Comparison of ENCODE assay signal across 8 cellular contexts in genomic region chr15:65377105-65377975, GRCh38. TPM values are rescaled to one million over a fixed set of nuclear protein-coding genes. Genes with fewer than 3 reads are reported as not detected.
A peak's percentile ranks its signal among the peaks of the same experiment; 100 is the strongest.
DNase-seq lines count a peak whose midpoint lies in the region; ATAC-seq, FAIRE-seq and TF ChIP-seq lines count a peak whose summit lies in the region.

No MANE protein-coding gene starts in this region.

- no peaks in the 10 kb centered on the region for H4K20me1 ChIP-seq in KMS-11 (ENCODE audit: insufficient read depth)

- DNase-seq in bronchial epithelial cell (ENCODE audit: low read depth), result no peak
- DNase-seq in stomach, result no peak
- DNase-seq in NCI-H2107 (lab: John Stamatoyannopoulos, UW), result no peak
- no peak for DNase-seq in putamen (ENCODE audit: low spot score)

- TF ChIP-seq CTCF in C4-2B (conservative IDR thresholded peaks at IDR 0.05), result no peak
- no peak for TF ChIP-seq CTCF in KMS-11 (conservative IDR thresholded peaks at IDR 0.05; ENCODE audit: low read depth, low read length)
- TF ChIP-seq CTCF in bronchial epithelial cell (IDR thresholded peaks at IDR 0.05; ENCODE audit: insufficient read depth, low read length, severe bottlenecking), result no peak
- TF ChIP-seq CTCF in stomach (IDR thresholded peaks at IDR 0.05), result no peak

- H3K4me1 ChIP-seq in KMS-11 (ENCODE audit: low read depth, poor library complexity, severe bottlenecking) (no peaks in the 10 kb centered on the region), stomach (peaks cover 12 to 25% (median 22%) of the 10 kb centered on the region in 4 donors)

- TF ChIP-seq EP300 in stomach (IDR thresholded peaks at IDR 0.05), result no peak

- peak overlapping the region; percentile 63 for H3K4me2 ChIP-seq in KMS-11

- WGBS in stomach, 5 donors, result 0 to 2% (median 1%) methylated on average over 33 to 99 of the region's 99 CpGs

- FAIRE-seq in bronchial epithelial cell (lab: Jason Lieb, UNC), result no peak

- H3K27me3 ChIP-seq in KMS-11 (ENCODE audit: insufficient read depth, low read depth), result peaks cover 41% of the 10 kb centered on the region
- peaks cover 41% of the 10 kb centered on the region for H3K27me3 ChIP-seq in bronchial epithelial cell (ENCODE audit: control insufficient read depth, insufficient read depth, low read length)
- H3K27me3 ChIP-seq in layer of hippocampus (ENCODE audit: control insufficient read depth, insufficient read depth, low read length), result peaks cover 2% of the 10 kb centered on the region
- H3K27me3 ChIP-seq in stomach, result peaks cover 0 to 95% (median 39%) of the 10 kb centered on the region in 3 donors

- H3K9ac ChIP-seq in KMS-11, result no peak overlapping the region

- H3K79me2 ChIP-seq in KMS-11 (ENCODE audit: insufficient read depth, low read depth), result no peaks in the 10 kb centered on the region

- no peaks in the 10 kb centered on the region for H3K9me3 ChIP-seq in stomach

- H3K4me3 ChIP-seq in KMS-11 (IDR thresholded peaks at IDR 0.05; ENCODE audit: insufficient read depth, low read depth, low read length) (no peak overlapping the region), bronchial epithelial cell (ENCODE audit: low read depth, low read length) (peak overlapping the region; percentile 18), stomach (peak overlapping the region; percentile 48 to 78 (median 54))

- H3K27ac ChIP-seq in C4-2B, result peak overlapping the region; percentile 2; the same call in 1 of the 2 replicates
- H3K27ac ChIP-seq in KMS-11, result no peak overlapping the region
- H3K27ac ChIP-seq in layer of hippocampus (ENCODE audit: low read depth, low read length), result peak overlapping the region; percentile 18
- H3K27ac ChIP-seq in stomach, result no peak overlapping the region

- no peak for ATAC-seq in HG02642 (IDR thresholded peaks at IDR 0.05; ENCODE audit: poor library complexity, unreplicated experiment)

- intact Hi-C loops in stomach (cut with DNase I; ENCODE audit: low total_unique reads), result no loop called here

- H2AFZ ChIP-seq in KMS-11 (ENCODE audit: low read depth), result peak overlapping the region; percentile 66; the same call in 1 of the 2 replicates

- TF ChIP-seq POLR2A in stomach (IDR thresholded peaks at IDR 0.05), result no peak

- no peaks in the 10 kb centered on the region for H3K36me3 ChIP-seq in KMS-11 (ENCODE audit: insufficient read depth)
- no peaks in the 10 kb centered on the region for H3K36me3 ChIP-seq in bronchial epithelial cell (ENCODE audit: control insufficient read depth, insufficient read depth, low read length)
- no peaks in the 10 kb centered on the region for H3K36me3 ChIP-seq in stomach

RNA-seq across cellular contexts. Expression of gene IGDCC3, which starts 0.5 kb away (rescaled TPM):
- not detected in 2 replicates for total RNA-seq in bronchial epithelial cell
- 1 to 10 TPM in 2 of 5 donors, not detected in 3; 1.7 to 5.8 TPM for total RNA-seq in stomach
- under 1 TPM in 2 of 3 donors, not detected in 1; 0.08 to 0.12 TPM for polyA plus RNA-seq in stomach

RNA-seq across cellular contexts. Expression of gene IGDCC4, which starts 45.4 kb away (rescaled TPM):
- total RNA-seq in bronchial epithelial cell (under 0.01 TPM in 2 replicates), stomach (10 to 100 TPM in 1 of 5 donors, 1 to 10 TPM in 2, not detected in 2; 3.6 to 11.2 (median 6.7) TPM)
- 1 to 10 TPM in 1 of 3 donors, under 1 TPM in 2; 0.85 to 2.6 (median 0.93) TPM for polyA plus RNA-seq in stomach

Comparison
In these comparisons a context has a peak if more than half of its experiments do, and no peak if none do; other contexts are left out.
1. H3K27ac ChIP-seq: peak in C4-2B (single experiment) and layer of hippocampus (single experiment); none in KMS-11 (single experiment) and stomach (0 of 5).